16 cellular contexts compared by ENCODE assay signal in the genomic region with DNA sequence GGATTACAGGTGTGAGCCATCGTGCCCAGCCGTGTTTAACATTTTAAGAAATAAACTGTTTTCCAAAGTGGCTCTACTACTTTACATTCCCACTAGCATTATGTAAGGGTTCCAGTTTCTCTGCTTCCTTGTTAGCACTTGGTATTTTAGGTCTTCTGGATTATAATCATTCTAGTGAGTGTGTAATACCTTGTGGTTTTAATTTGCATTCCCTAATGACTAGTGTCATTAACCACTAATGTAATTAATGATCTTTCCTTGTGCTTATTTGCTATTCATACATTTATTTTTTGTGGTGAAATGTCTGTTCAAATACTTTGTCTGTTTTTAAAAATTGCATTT. TPM values are rescaled to one million over a fixed set of nuclear protein-coding genes. Genes with fewer than 3 reads are reported as not detected.
DNase-seq lines count a peak whose midpoint lies in the region; ATAC-seq, FAIRE-seq and TF ChIP-seq lines count a peak whose summit lies in the region.
"Had no signal": no experiment of that assay in that cellular context is flagged by ENCODE, and none has a peak within 500 bp of the region (broad histone marks: within the 10 kb centered on the region; RNA-seq: fewer than 3 reads in every experiment).

No MANE protein-coding gene starts in this region.

- peaks cover 3% of the 10 kb centered on the region for H3K4me1 ChIP-seq in IMR-90 (ENCODE audit: control insufficient read depth, insufficient read depth, low read length)
- peaks cover 0 to 21% of the 10 kb centered on the region in 2 donors for H3K4me1 ChIP-seq in thoracic aorta (ENCODE audit: control insufficient read depth in 1 of 2, low read depth in 2 of 2)

- H3K9me3 ChIP-seq in IMR-90 (ENCODE audit: control insufficient read depth, insufficient read depth, low read length): no peaks in the 10 kb centered on the region
- no peaks in the 10 kb centered on the region for H3K9me3 ChIP-seq in thoracic aorta
- H3K9me3 ChIP-seq: ovary had no signal

- no peak for TF ChIP-seq POLR2A in IMR-90 (IDR thresholded peaks at IDR 0.05; ENCODE audit: low read depth, low read length)

- POLR2A ChIA-PET in IMR-90 (lab: Charles Lee; ENCODE audit: unreplicated experiment): no interaction called here

- no peak for TF ChIP-seq RAD21 in IMR-90 (IDR thresholded peaks at IDR 0.05; ENCODE audit: low read length)

- H2BK20ac ChIP-seq in IMR-90 (ENCODE audit: low read depth, low read length): no peak overlapping the region

- H3K56ac ChIP-seq in IMR-90 (ENCODE audit: extremely low read depth, insufficient read depth, low read length): no peak overlapping the region

- no peak overlapping the region for H4K91ac ChIP-seq in IMR-90 (ENCODE audit: insufficient read depth, low read depth, low read length)

- peaks cover 24% of the 10 kb centered on the region for H4K20me1 ChIP-seq in IMR-90 (ENCODE audit: insufficient read depth, low read length)

- WGBS in IMR-90 (ENCODE audit: extremely low coverage in 2 of 2, insufficient read length in 1 of 2), 2 experiments: no CpG with 5 or more reads among the region's 2 CpGs

- no peak overlapping the region; the same call in 1 of the 2 replicates for H3K9ac ChIP-seq in IMR-90 (ENCODE audit: low read depth, low read length)

- in situ Hi-C loops in IMR-90 (cut with MboI; ENCODE audit: low sequenced_read_pairs) (no loop called here), G401 (cut with HindIII; ENCODE audit: low sequenced_read_pairs) (no loop called here)

- H2BK15ac ChIP-seq in IMR-90 (ENCODE audit: low read depth, low read length): no peak overlapping the region

- TF ChIP-seq CTCF in IMR-90 (conservative IDR thresholded peaks at IDR 0.05; ENCODE audit: low read depth, low read length) (no peak), bronchial epithelial cell (IDR thresholded peaks at IDR 0.05; ENCODE audit: insufficient read depth, low read length, severe bottlenecking) (no peak), thoracic aorta (IDR thresholded peaks at IDR 0.05) (no peak)

- H4K5ac ChIP-seq in IMR-90 (ENCODE audit: low read depth, low read length): no peak overlapping the region

- H3K9me1 ChIP-seq in IMR-90 (ENCODE audit: insufficient read depth, low read length): peaks cover 11% of the 10 kb centered on the region; the same call in 1 of the 2 replicates

- no peak overlapping the region for H4K8ac ChIP-seq in IMR-90 (ENCODE audit: low read depth in 2 of 2, low read length in 2 of 2)

- no peak overlapping the region for H2BK5ac ChIP-seq in IMR-90 (ENCODE audit: low read depth, low read length, poor library complexity, severe bottlenecking)

- DNase-seq in IMR-90: peak; percentile 12
- DNase-seq in bronchial epithelial cell (ENCODE audit: low read depth): peak; percentile 4
- DNase-seq in thoracic aorta (ENCODE audit: low spot score): no peak
- DNase-seq in medulla oblongata (ENCODE audit: extremely low spot score): no peak
- DNase-seq in NCI-H2196 (lab: John Stamatoyannopoulos, UW; ENCODE audit: unreplicated experiment): no peak
- no peak for DNase-seq in G401 (ENCODE audit: low spot score)
- DNase-seq: activated naive CD8-positive, alpha-beta T cell treated with anti-CD3 and anti-CD28 coated beads, Interleukin-2, amount 10 ng/mL, durations not matched to agents 7 days and 5 days; activated T-cell treated with anti-CD3 and anti-CD28 coated beads for 4 hours; C1 segment of cervical spinal cord; dermis blood vessel endothelial cell; DND-41; NCI-H187 treated with DMSO at 0.1 percent for 48 hours; NCI-H526 treated with DMSO at 0.1 percent for 48 hours; ovary; T-cell had no signal

- no peak overlapping the region for H2AK5ac ChIP-seq in IMR-90 (ENCODE audit: low read depth, low read length)

- no peak overlapping the region for H2AK9ac ChIP-seq in IMR-90 (replicated peaks; ENCODE audit: low read depth, low read length, poor library complexity)

- H3K36me3 ChIP-seq in IMR-90 (ENCODE audit: control insufficient read depth, insufficient read depth, low read length) (peaks cover 7% of the 10 kb centered on the region), bronchial epithelial cell (ENCODE audit: control insufficient read depth, insufficient read depth, low read length) (peaks cover 3% of the 10 kb centered on the region), thoracic aorta (no peaks in the 10 kb centered on the region)
- H3K36me3 ChIP-seq: ovary had no signal

- dilution Hi-C loops in IMR-90 (cut with HindIII; ENCODE audit: low sequenced_read_pairs, unreplicated experiment): no loop called here

- BruUV-seq in IMR-90 (replicated peaks; lab: Mats Ljungman, UMichigan): no TSS peak

- H3K4me2 ChIP-seq in IMR-90 (ENCODE audit: low read depth, low read length): no peak overlapping the region

- no peak overlapping the region for H3K4ac ChIP-seq in IMR-90 (ENCODE audit: low read depth, low read length)

- FAIRE-seq in bronchial epithelial cell (lab: Jason Lieb, UNC): no peak

- H3K27ac ChIP-seq in IMR-90 (ENCODE audit: insufficient read depth, low read length): peak overlapping the region; percentile 55; the same call in 1 of the 2 replicates
- H3K27ac ChIP-seq in layer of hippocampus (ENCODE audit: low read depth, low read length): peak overlapping the region; percentile 67
- H3K27ac ChIP-seq in thoracic aorta: peak overlapping the region in 1 of 2 donors; percentile 66
- H3K27ac ChIP-seq: ovary had no signal

- CTCF ChIA-PET in IMR-90 (lab: Yijun Ruan, JAX): no interaction called here

- no peak overlapping the region for H3K23ac ChIP-seq in IMR-90 (ENCODE audit: low read depth, low read length)

- intact Hi-C loops in IMR-90 (cut with micrococcal nuclease): no loop called here

- no peak overlapping the region for H2BK120ac ChIP-seq in IMR-90 (ENCODE audit: low read depth, low read length)

- no peak overlapping the region for H3K14ac ChIP-seq in IMR-90 (replicated peaks; ENCODE audit: low read depth, low read length)

- H3K27me3 ChIP-seq in IMR-90 (ENCODE audit: control insufficient read depth, insufficient read depth, low read length): no peaks in the 10 kb centered on the region
- H3K27me3 ChIP-seq in bronchial epithelial cell (ENCODE audit: control insufficient read depth, insufficient read depth, low read length): no peaks in the 10 kb centered on the region
- H3K27me3 ChIP-seq in layer of hippocampus (ENCODE audit: control insufficient read depth, insufficient read depth, low read length): no peaks in the 10 kb centered on the region
- no peaks in the 10 kb centered on the region for H3K27me3 ChIP-seq in thoracic aorta (replicated peaks; ENCODE audit: insufficient read depth)
- H3K27me3 ChIP-seq: ovary had no signal

- no peak overlapping the region for H3K18ac ChIP-seq in IMR-90 (ENCODE audit: low read depth, low read length)

- H2AFZ ChIP-seq in IMR-90 (replicated peaks; ENCODE audit: low read length, poor library complexity): no peak overlapping the region

- H3K79me1 ChIP-seq in IMR-90 (ENCODE audit: low read depth in 1 of 2, low read length in 2 of 2): peaks cover 21 to 63% of the 10 kb centered on the region in 2 experiments

- ATAC-seq in IMR-90 (ENCODE audit: low read depth): peak; percentile 56; the same call in 1 of the 2 replicates
- ATAC-seq in thoracic aorta (ENCODE audit: insufficient number of reproducible peaks, low FRiP score, low read depth): no peak
- ATAC-seq: T-cell had no signal

- H3K4me3 ChIP-seq in IMR-90 (ENCODE audit: insufficient read depth, low read depth, low read length) (no peak overlapping the region), bronchial epithelial cell (ENCODE audit: low read depth, low read length) (no peak overlapping the region), thoracic aorta (peak overlapping the region; percentile 58)
- H3K4me3 ChIP-seq: ovary had no signal

TF ChIP-seq in IMR-90, 13 proteins besides CTCF, POLR2A, EP300 and RAD21:
- TF ChIP-seq, protein P1, sequence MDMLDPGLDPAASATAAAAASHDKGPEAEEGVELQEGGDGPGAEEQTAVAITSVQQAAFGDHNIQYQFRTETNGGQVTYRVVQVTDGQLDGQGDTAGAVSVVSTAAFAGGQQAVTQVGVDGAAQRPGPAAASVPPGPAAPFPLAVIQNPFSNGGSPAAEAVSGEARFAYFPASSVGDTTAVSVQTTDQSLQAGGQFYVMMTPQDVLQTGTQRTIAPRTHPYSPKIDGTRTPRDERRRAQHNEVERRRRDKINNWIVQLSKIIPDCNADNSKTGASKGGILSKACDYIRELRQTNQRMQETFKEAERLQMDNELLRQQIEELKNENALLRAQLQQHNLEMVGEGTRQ (IDR thresholded peaks at IDR 0.05; ENCODE audit: low read depth, low read length): no peak
- no peak for TF ChIP-seq MAZ (IDR thresholded peaks at IDR 0.05; ENCODE audit: borderline replicate concordance, low read depth, low read length)
- no peak for TF ChIP-seq CHD1 (IDR thresholded peaks at IDR 0.05; ENCODE audit: low read depth, low read length)

RNA-seq across cellular contexts. Expression of a gene that starts 30.7 kb away (rescaled TPM):
- total RNA-seq in IMR-90 (2012; rRNA removed) (73.0 and 93.7 TPM in 2 replicates), bronchial epithelial cell (119 and 124 TPM in 2 replicates), thoracic aorta (100 to 1,000 TPM in 1 of 2 donors, 10 to 100 TPM in 1; 90.4 to 162 TPM)
- 54.0 and 62.3 TPM in 2 replicates for polyA plus RNA-seq in IMR-90 (2012; rRNA removed)
- polyA plus RNA-seq in IMR-90 (2012; cell fraction: cytosol; rRNA removed): 29.2 and 37.6 TPM in 2 replicates
- polyA plus RNA-seq in IMR-90 (2012; cell fraction: nucleus; rRNA removed; ENCODE audit: low replicate concordance): 121 and 155 TPM in 2 replicates
- total RNA-seq in G401 (2014; rRNA removed; shearing (Covaris generic)): 165 and 178 TPM in 2 replicates

RNA-seq across cellular contexts. Expression of a gene that starts 40.7 kb away (rescaled TPM):
- 10.4 and 11.1 TPM in 2 replicates for total RNA-seq in IMR-90 (2012; rRNA removed)
- 26.1 and 29.7 TPM in 2 replicates for polyA plus RNA-seq in IMR-90 (2012; rRNA removed)
- polyA plus RNA-seq in IMR-90 (2012; cell fraction: cytosol; rRNA removed): 18.8 and 34.8 TPM in 2 replicates
- polyA plus RNA-seq in IMR-90 (2012; cell fraction: nucleus; rRNA removed; ENCODE audit: low replicate concordance): 99.3 and 171 TPM in 2 replicates
- total RNA-seq in bronchial epithelial cell: 15.8 and 28.7 TPM in 2 replicates
- 10 to 100 TPM; 57.6 to 75.1 TPM for total RNA-seq in thoracic aorta
- total RNA-seq in G401 (2014; rRNA removed; shearing (Covaris generic)): 0.03 TPM in 1 of 2 replicates, not detected in the other

RNA-seq across cellular contexts. Expression of a gene that starts 50.7 kb away (rescaled TPM):
- total RNA-seq in IMR-90 (2012; rRNA removed) (27.1 and 29.2 TPM in 2 replicates), bronchial epithelial cell (9.5 and 11.8 TPM in 2 replicates), thoracic aorta (10 to 100 TPM; 12.3 to 27.1 TPM)
- polyA plus RNA-seq in IMR-90 (2012; rRNA removed): 21.8 and 23.8 TPM in 2 replicates
- polyA plus RNA-seq in IMR-90 (2012; cell fraction: cytosol; rRNA removed): 10.5 and 13.3 TPM in 2 replicates
- polyA plus RNA-seq in IMR-90 (2012; cell fraction: nucleus; rRNA removed; ENCODE audit: low replicate concordance): 5.4 and 27.0 TPM in 2 replicates
- total RNA-seq in G401 (2014; rRNA removed; shearing (Covaris generic)): 16.0 and 30.1 TPM in 2 replicates

RNA-seq across cellular contexts. Expression of a gene that starts 57.8 kb away (rescaled TPM):
- total RNA-seq in IMR-90 (2012; rRNA removed): 55.8 and 60.9 TPM in 2 replicates
- polyA plus RNA-seq in IMR-90 (2012; rRNA removed): 160 and 172 TPM in 2 replicates
- 97.3 and 121 TPM in 2 replicates for polyA plus RNA-seq in IMR-90 (2012; cell fraction: cytosol; rRNA removed)
- 1,034 and 1,622 TPM in 2 replicates for polyA plus RNA-seq in IMR-90 (2012; cell fraction: nucleus; rRNA removed; ENCODE audit: low replicate concordance)
- 31.5 and 61.1 TPM in 2 replicates for total RNA-seq in bronchial epithelial cell
- total RNA-seq in thoracic aorta: 100 to 1,000 TPM in 1 of 2 donors, 10 to 100 TPM in 1; 89.9 to 121 TPM
- total RNA-seq in G401 (2014; rRNA removed; shearing (Covaris generic)): 154 and 164 TPM in 2 replicates

Comparison
In these comparisons a context has a peak if more than half of its experiments do, and no peak if none do; other contexts are left out.
1. DNase-seq: peak in IMR-90 (single experiment) and bronchial epithelial cell (single experiment); none in thoracic aorta (single experiment), medulla oblongata (single experiment), NCI-H2196 (single experiment) and G401 (single experiment).
2. RNA of a gene that starts 40.7 kb away (total RNA-seq): 57.6 to 75.1 TPM in thoracic aorta, 15.8 to 28.7 TPM in bronchial epithelial cell and 10.4 to 11.1 TPM in IMR-90; 0.03 TPM in G401; every median in the first group is over 10 times any median in the second.